Comparison of ENCODE assay signal across 8 cellular contexts in genomic region chr1:226062558-226063361, GRCh38. TPM values are rescaled to one million over a fixed set of nuclear protein-coding genes. Genes with fewer than 3 reads are reported as not detected.
A peak's percentile ranks its signal among the peaks of the same experiment; 100 is the strongest.
DNase-seq lines count a peak whose midpoint lies in the region; ATAC-seq, FAIRE-seq and TF ChIP-seq lines count a peak whose summit lies in the region.

Gene H3-3A (plus strand): TSS chr1:226062716. CDS start chr1:226064352, 1,636 bp downstream.

- H3K27me3 ChIP-seq in adipocyte (replicated peaks; ENCODE audit: control insufficient read depth, insufficient read depth, low read length), result no peaks in the 10 kb centered on the region

- no peaks in the 10 kb centered on the region for H3K9me3 ChIP-seq in adipocyte (ENCODE audit: control insufficient read depth, low read length)

- peak; percentile 70 for ATAC-seq in HG02840 (IDR thresholded peaks at IDR 0.05; ENCODE audit: low FRiP score, unreplicated experiment)

- FAIRE-seq in GM12892 (lab: Jason Lieb, UNC), result peak; percentile 90

- peak within 1 kb of the TSS; percentile 99 for H3K27ac Mint-ChIP-seq in type B pancreatic cell

- H3K9ac ChIP-seq in adipocyte (ENCODE audit: low read length), result peak within 1 kb of the TSS; percentile 97

- peaks cover 24% of the 10 kb centered on the region for H3K36me3 ChIP-seq in adipocyte (ENCODE audit: control insufficient read depth, insufficient read depth, low read length, severe bottlenecking)

- H3K4me1 ChIP-seq in adipocyte (ENCODE audit: control insufficient read depth, insufficient read depth, low read length), result peaks cover 19% of the 10 kb centered on the region

- peak; percentile 96 for TF ChIP-seq POLR2A in GM12892 (IDR thresholded peaks at IDR 0.05; ENCODE audit: low read depth, low read length)

- DNase-seq in GM12892 (ENCODE audit: insufficient read length), result peak; percentile 80
- peak; percentile 83 for DNase-seq in NCI-H1436 treated with DMSO at 0.1 percent for 48 hours (lab: John Stamatoyannopoulos, UW)
- DNase-seq in T follicular helper cell (ENCODE audit: low read depth), result peak; percentile 97
- peak; percentile 99 for DNase-seq in adipocyte (ENCODE audit: low read depth)
- peak; percentile 100 for DNase-seq in cardiac septum (ENCODE audit: low spot score)
- DNase-seq in posterior cingulate gyrus, result peak; percentile 93 to 99 (median 97)
- peak; percentile 99 for DNase-seq in type B pancreatic cell (ENCODE audit: extremely low spot score, unreplicated experiment)

- peaks cover 37% of the 10 kb centered on the region for H3K4me1 Mint-ChIP-seq in type B pancreatic cell (ENCODE audit: unreplicated experiment)

- H3K4me3 ChIP-seq in adipocyte (ENCODE audit: low read length), result peak within 1 kb of the TSS; percentile 98

- H3K4me3 Mint-ChIP-seq in type B pancreatic cell, result peak within 1 kb of the TSS; percentile 100

- H3K27me3 Mint-ChIP-seq in type B pancreatic cell, result no peaks in the 10 kb centered on the region

- TF ChIP-seq CTCF in type B pancreatic cell (conservative IDR thresholded peaks at IDR 0.05), result no peak

- intact Hi-C loops in cardiac septum (cut with DNase I) (loop anchor here (1.0 to 5.0 kb wide), 4 partner anchors 47 to 554 kb away; partner anchors contain the start of genes ACBD3 and SDE2), posterior cingulate gyrus (cut with DNase I) (loop anchor here (1.0 to 10.0 kb wide), 3 partner anchors 21 to 634 kb away; partner anchors contain the start of genes ACBD3 and LBR)

- H3K36me3 Mint-ChIP-seq in type B pancreatic cell, result peaks cover 32% of the 10 kb centered on the region

- H3K9me3 Mint-ChIP-seq in type B pancreatic cell, result no peaks in the 10 kb centered on the region

RNA-seq across cellular contexts. Expression of gene H3-3A, which starts in this region (rescaled TPM):
- polyA plus RNA-seq in GM12892 (2012; ENCODE audit: missing spikeins), result 266 TPM
- 311 TPM for total RNA-seq in cardiac septum
- 684 and 873 TPM in 2 replicates for total RNA-seq in type B pancreatic cell (ENCODE audit: low replicate concordance)

Comparison
In these comparisons a context has a peak if more than half of its experiments do, and no peak if none do; other contexts are left out.
1. Peak in every context shown above with its lines: DNase-seq, ATAC-seq and H3K4me3 ChIP-seq.